In genomic region chr7:141915565-141915964, GRCh38 we compare ENCODE assay signal across 14 cellular contexts. TPM values are rescaled to one million over a fixed set of nuclear protein-coding genes. Genes with fewer than 3 reads are reported as not detected.
DNase-seq lines count a peak whose midpoint lies in the region; ATAC-seq, FAIRE-seq and TF ChIP-seq lines count a peak whose summit lies in the region.
"Had no signal": no experiment of that assay in that cellular context is flagged by ENCODE, and none has a peak within 500 bp of the region (broad histone marks: within the 10 kb centered on the region; RNA-seq: fewer than 3 reads in every experiment).

No MANE protein-coding gene starts in this region.

- no TSS peak for BruUV-seq in Calu3 (replicated peaks; lab: Mats Ljungman, UMichigan)

- CTCF ChIA-PET in Calu3 (lab: Charles Lee) = no interaction called here

- peak overlapping the region; percentile 4 for H3K27ac Mint-ChIP-seq in Calu3 (ENCODE audit: unreplicated experiment)
- H3K27ac Mint-ChIP-seq in GM23338 = peak overlapping the region; percentile 13; the same call in 1 of the 2 replicates
- H3K27ac Mint-ChIP-seq: activated CD8-positive, alpha-beta memory T cell treated with anti-CD3 and anti-CD28 coated beads, Interleukin-2, amount 10 ng/mL, durations not matched to agents 7 days and 5 days; activated naive CD4-positive, alpha-beta T cell treated with anti-CD3 and anti-CD28 coated beads, Interleukin-2, amount 50 U/mL, for 72 hours had no signal

- peaks cover 14% of the 10 kb centered on the region for H3K27me3 Mint-ChIP-seq in Calu3 (ENCODE audit: unreplicated experiment)
- H3K27me3 Mint-ChIP-seq in GM23338 (ENCODE audit: insufficient read depth, low read depth, poor library complexity) = no peaks in the 10 kb centered on the region

- H3K36me3 ChIP-seq in GM23338 (ENCODE audit: insufficient read depth) = no peaks in the 10 kb centered on the region
- H3K36me3 ChIP-seq: BE2C had no signal

- no peaks in the 10 kb centered on the region for H3F3A ChIP-seq in GM23338 (replicated peaks; ENCODE audit: low read depth)

- DNase-seq in Calu3 (peak; percentile 69), GM23338 (ENCODE audit: low spot score) (peak; percentile 12), RPMI8226 (peak; percentile 83), left colon (peak; percentile 32 to 54), GM12892 (ENCODE audit: insufficient read length) (no peak)
- DNase-seq in activated CD4-positive, CD25-positive, alpha-beta regulatory T cell (lab: John Stamatoyannopoulos, UW) = no peak
- DNase-seq: activated CD8-positive, alpha-beta memory T cell treated with anti-CD3 and anti-CD28 coated beads, Interleukin-2, amount 10 ng/mL, durations not matched to agents 7 days and 5 days; BE2C had no signal

- H3K36me3 Mint-ChIP-seq in Calu3 (ENCODE audit: insufficient read depth, unreplicated experiment) = no peaks in the 10 kb centered on the region
- H3K36me3 Mint-ChIP-seq in GM23338 (ENCODE audit: low read depth) = peaks cover 2% of the 10 kb centered on the region; the same call in 1 of the 3 replicates
- H3K36me3 Mint-ChIP-seq: activated CD8-positive, alpha-beta memory T cell treated with anti-CD3 and anti-CD28 coated beads, Interleukin-2, amount 10 ng/mL, durations not matched to agents 7 days and 5 days; activated naive CD4-positive, alpha-beta T cell treated with anti-CD3 and anti-CD28 coated beads, Interleukin-2, amount 50 U/mL, for 72 hours had no signal

- H3K4me3 Mint-ChIP-seq in Calu3 (ENCODE audit: low read depth, unreplicated experiment) = no peak overlapping the region
- H3K4me3 Mint-ChIP-seq in GM23338 = no peak overlapping the region
- H3K4me3 Mint-ChIP-seq: activated CD8-positive, alpha-beta memory T cell treated with anti-CD3 and anti-CD28 coated beads, Interleukin-2, amount 10 ng/mL, durations not matched to agents 7 days and 5 days; neural crest cell had no signal

- H3K27me3 ChIP-seq in GM23338 (ENCODE audit: insufficient read depth) = no peaks in the 10 kb centered on the region
- H3K27me3 ChIP-seq: BE2C had no signal

- H3K4me1 ChIP-seq in GM23338 (ENCODE audit: insufficient read depth) = no peaks in the 10 kb centered on the region
- H3K4me1 ChIP-seq: BE2C had no signal

- H3K9me3 Mint-ChIP-seq in Calu3 (ENCODE audit: low read depth, unreplicated experiment) (peaks cover 2% of the 10 kb centered on the region), GM23338 (peaks cover 3% of the 10 kb centered on the region; the same call in 2 of the 3 replicates)

- no peak overlapping the region; the same call in 1 of the 2 replicates for H2AFZ ChIP-seq in GM23338

- ATAC-seq in GM23338 (no peak), left colon (peak; percentile 99), GM18870 (IDR thresholded peaks at IDR 0.05; ENCODE audit: unreplicated experiment) (no peak), GM18505 (IDR thresholded peaks at IDR 0.05; ENCODE audit: unreplicated experiment) (no peak)
- ATAC-seq: activated CD8-positive, alpha-beta memory T cell treated with anti-CD3 and anti-CD28 coated beads, Interleukin-2, amount 10 ng/mL, durations not matched to agents 7 days and 5 days; activated naive CD4-positive, alpha-beta T cell treated with anti-CD3 and anti-CD28 coated beads, Interleukin-2, amount 50 U/mL, for 72 hours had no signal

- H3K4me3 ChIP-seq in GM23338 = no peak overlapping the region
- H3K4me3 ChIP-seq: smooth muscle cell had no signal

- no peak for FAIRE-seq in GM12892 (lab: Jason Lieb, UNC)
- FAIRE-seq: islet of Langerhans had no signal

- intact Hi-C loops in Calu3 (cut with micrococcal nuclease; ENCODE audit: unreplicated experiment) = loop anchor here (2.0 kb wide), 1 partner anchor 51 kb away; no protein-coding TSS in a partner anchor
- intact Hi-C loops in left colon (cut with DNase I, micrococcal nuclease) = no loop called here

- 0 out of 2 replicates have a peak, but pooled peaks cover 3% of the 10 kb centered on the region for H3K9me2 ChIP-seq in GM23338 (ENCODE audit: insufficient read depth)

- no peak for TF ChIP-seq POLR2A in GM12892 (IDR thresholded peaks at IDR 0.05; ENCODE audit: low read depth, low read length)
- no peak for TF ChIP-seq POLR2A in GM18505 (IDR thresholded peaks at IDR 0.05; ENCODE audit: borderline replicate concordance, extremely low read depth, insufficient read depth, insufficient read length)

- H3K4me1 Mint-ChIP-seq in Calu3 (ENCODE audit: low read depth, unreplicated experiment) (peaks cover 16% of the 10 kb centered on the region), GM23338 (no peaks in the 10 kb centered on the region; the same call in 2 of the 3 replicates)
- H3K4me1 Mint-ChIP-seq: activated CD8-positive, alpha-beta memory T cell treated with anti-CD3 and anti-CD28 coated beads, Interleukin-2, amount 10 ng/mL, durations not matched to agents 7 days and 5 days; neural crest cell had no signal

- H4K20me1 ChIP-seq in GM23338 (replicated peaks; ENCODE audit: insufficient read depth) = no peaks in the 10 kb centered on the region

- no peak overlapping the region for H3K27ac ChIP-seq in GM23338 (ENCODE audit: low read depth)

- H3K4me2 ChIP-seq in GM23338 = no peak overlapping the region
- H3K4me2 ChIP-seq: smooth muscle cell had no signal

- TF ChIP-seq CTCF in Calu3 (IDR thresholded peaks at IDR 0.05; ENCODE audit: unreplicated experiment) (no peak), GM23338 (conservative IDR thresholded peaks at IDR 0.05; ENCODE audit: low read depth in 2 of 2) (no peak)

- H3K79me2 ChIP-seq in GM23338 (replicated peaks; ENCODE audit: insufficient read depth) = no peaks in the 10 kb centered on the region

TF ChIP-seq in GM23338, 12 proteins besides CTCF, POLR2A, EP300 and RAD21:
- TF ChIP-seq ETS1 (IDR thresholded peaks at IDR 0.05) (no peak), ZNF331 (CRISPR knock-in tag; IDR thresholded peaks at IDR 0.05; ENCODE audit: low read depth) (no peak), ZNF114 (CRISPR knock-in tag; IDR thresholded peaks at IDR 0.05) (no peak), EZH2 (IDR thresholded peaks at IDR 0.05; ENCODE audit: low read depth, unreplicated experiment) (no peak), REST (IDR thresholded peaks at IDR 0.05; ENCODE audit: unreplicated experiment) (no peak), POLR2AphosphoS5 (IDR thresholded peaks at IDR 0.05; ENCODE audit: low read depth) (no peak), CREB1 (CRISPR knock-in tag; IDR thresholded peaks at IDR 0.05; ENCODE audit: low read depth) (no peak), STAT1 (IDR thresholded peaks at IDR 0.05; ENCODE audit: unreplicated experiment) (no peak)

RNA-seq across cellular contexts. Expression of gene OR9A4, which starts 0.6 kb away (rescaled TPM):
- total RNA-seq in Calu3 (2022) (not detected in 2 replicates), left colon (not detected)
- 1.6 TPM in 1 of 2 replicates, not detected in the other for total RNA-seq in GM23338 (2014; rRNA removed; shearing (Covaris generic))
- polyA plus RNA-seq in GM23338 (2016; fragmentation: Nextera tagmentation; extraction: Ambion mirVana) = 0.14 TPM in 1 of 2 replicates, not detected in the other
- not detected for polyA plus RNA-seq in GM12892 (2012; ENCODE audit: missing spikeins)
- total RNA-seq: activated CD8-positive, alpha-beta memory T cell treated with anti-CD3 and anti-CD28 coated beads, Interleukin-2, amount 10 ng/mL, durations not matched to agents 7 days and 5 days; activated naive CD4-positive, alpha-beta T cell treated with anti-CD3 and anti-CD28 coated beads, Interleukin-2, amount 50 U/mL, for 72 hours; neural crest cell; smooth muscle cell had no signal
- polyA plus RNA-seq: smooth muscle cell had no signal

RNA-seq across cellular contexts. Expression of gene CLEC5A, which starts 31.2 kb away (rescaled TPM):
- total RNA-seq in Calu3 (2022) (not detected in 2 replicates), left colon (under 1 TPM in 1 of 2 donors, not detected in 1; 0.55 TPM)
- not detected in 2 replicates for total RNA-seq in GM23338 (2014; rRNA removed; shearing (Covaris generic))
- polyA plus RNA-seq in GM23338 (2016; fragmentation: Nextera tagmentation; extraction: Ambion mirVana) = not detected in 2 replicates
- not detected for polyA plus RNA-seq in GM12892 (2012; ENCODE audit: missing spikeins)
- total RNA-seq: activated CD8-positive, alpha-beta memory T cell treated with anti-CD3 and anti-CD28 coated beads, Interleukin-2, amount 10 ng/mL, durations not matched to agents 7 days and 5 days; activated naive CD4-positive, alpha-beta T cell treated with anti-CD3 and anti-CD28 coated beads, Interleukin-2, amount 50 U/mL, for 72 hours; neural crest cell; smooth muscle cell had no signal
- polyA plus RNA-seq: smooth muscle cell had no signal

RNA-seq across cellular contexts. Expression of gene TAS2R38, which starts 58.0 kb away (rescaled TPM):
- total RNA-seq in Calu3 (2022) (0.34 TPM in 1 of 2 replicates, not detected in the other), left colon (not detected)
- 0.24 TPM in 1 of 2 replicates, not detected in the other for total RNA-seq in GM23338 (2014; rRNA removed; shearing (Covaris generic))
- polyA plus RNA-seq in GM23338 (2016; fragmentation: Nextera tagmentation; extraction: Ambion mirVana) = 0.31 TPM in 1 of 2 replicates, not detected in the other
- not detected for polyA plus RNA-seq in GM12892 (2012; ENCODE audit: missing spikeins)
- total RNA-seq: activated CD8-positive, alpha-beta memory T cell treated with anti-CD3 and anti-CD28 coated beads, Interleukin-2, amount 10 ng/mL, durations not matched to agents 7 days and 5 days; activated naive CD4-positive, alpha-beta T cell treated with anti-CD3 and anti-CD28 coated beads, Interleukin-2, amount 50 U/mL, for 72 hours; neural crest cell; smooth muscle cell had no signal
- polyA plus RNA-seq: smooth muscle cell had no signal

Comparison
In these comparisons a context has a peak if more than half of its experiments do, and no peak if none do; other contexts are left out.
1. DNase-seq: peak in Calu3 (single experiment), GM23338 (single experiment), RPMI8226 (single experiment) and left colon (2 of 2); none in GM12892 (single experiment) and activated CD4-positive, CD25-positive, alpha-beta regulatory T cell (0 of 4).